In genomic region chr2:145015561-145015960, GRCh38 we compare ENCODE assay signal across 32 cellular contexts.
DNase-seq lines count a peak whose midpoint lies in the region; ATAC-seq, FAIRE-seq and TF ChIP-seq lines count a peak whose summit lies in the region.
"Had no signal": no experiment of that assay in that cellular context is flagged by ENCODE, and none has a peak within 500 bp of the region (broad histone marks: within the 10 kb centered on the region; RNA-seq: fewer than 3 reads in every experiment).

No MANE protein-coding gene starts in this region.

- H4K20me1 ChIP-seq in neural progenitor cell (ENCODE audit: low read depth), result no peaks in the 10 kb centered on the region

- no peaks in the 10 kb centered on the region for H3K9me3 Mint-ChIP-seq in endodermal cell
- no peaks in the 10 kb centered on the region for H3K9me3 Mint-ChIP-seq in neural progenitor cell
- H3K9me3 Mint-ChIP-seq: GM23338 had no signal

- H3K79me2 ChIP-seq in neural progenitor cell (ENCODE audit: low read depth), result no peaks in the 10 kb centered on the region

- no peak overlapping the region for H3K9ac ChIP-seq in endodermal cell (ENCODE audit: extremely low read depth, low read length, poor library complexity, severe bottlenecking)
- H3K9ac ChIP-seq in neural progenitor cell, result no peak overlapping the region

- no peaks in the 10 kb centered on the region for H3K27me3 Mint-ChIP-seq in endodermal cell (ENCODE audit: insufficient read depth)
- no peaks in the 10 kb centered on the region for H3K27me3 Mint-ChIP-seq in neural progenitor cell (ENCODE audit: insufficient read depth, low read depth)

- H3K9me3 ChIP-seq in A549, result no peaks in the 10 kb centered on the region
- H3K9me3 ChIP-seq in endodermal cell (ENCODE audit: control insufficient read depth, low read length), result no peaks in the 10 kb centered on the region
- no peaks in the 10 kb centered on the region for H3K9me3 ChIP-seq in neural progenitor cell (ENCODE audit: low read depth)
- H3K9me3 ChIP-seq in gastrocnemius medialis, result no peaks in the 10 kb centered on the region
- H3K9me3 ChIP-seq: BE2C, HAP-1 had no signal

- TF ChIP-seq CTCF in A549 (IDR thresholded peaks at IDR 0.05), result no peak
- TF ChIP-seq CTCF in endodermal cell (conservative IDR thresholded peaks at IDR 0.05), result no peak
- TF ChIP-seq CTCF in neural progenitor cell (IDR thresholded peaks at IDR 0.05), result no peak
- no peak for TF ChIP-seq CTCF in gastrocnemius medialis (IDR thresholded peaks at IDR 0.05 in 4 of 5, conservative IDR thresholded peaks at IDR 0.05 in 1 of 5)

- TF ChIP-seq POLR2A in A549 (IDR thresholded peaks at IDR 0.05; ENCODE audit: low read length) (no peak), gastrocnemius medialis (IDR thresholded peaks at IDR 0.05) (no peak)

- no peak overlapping the region for H2AFZ ChIP-seq in neural progenitor cell (replicated peaks)
- H2AFZ ChIP-seq: GM23338 had no signal

- H3K36me3 ChIP-seq in endodermal cell (ENCODE audit: control insufficient read depth, insufficient read depth, low read length), result no peaks in the 10 kb centered on the region
- H3K36me3 ChIP-seq in neural progenitor cell, result no peaks in the 10 kb centered on the region
- no peaks in the 10 kb centered on the region for H3K36me3 ChIP-seq in gastrocnemius medialis
- H3K36me3 ChIP-seq: BE2C, HAP-1 had no signal

- H3K27ac ChIP-seq in A549 (peak overlapping the region; percentile 17 to 23; a peak in 2 of 6 replicates), endodermal cell (ENCODE audit: low read depth, low read length) (peak overlapping the region; percentile 66), neural progenitor cell (no peak overlapping the region), gastrocnemius medialis (no peak overlapping the region)
- H3K27ac ChIP-seq: 22Rv1, RWPE1, SK-N-MC had no signal

- no peak for TF ChIP-seq RAD21 in A549 (conservative IDR thresholded peaks at IDR 0.05 in 1 of 2, IDR thresholded peaks at IDR 0.05 in 1 of 2)

- H3K4me3 ChIP-seq in A549, result no peak overlapping the region
- no peak overlapping the region for H3K4me3 ChIP-seq in endodermal cell (ENCODE audit: low read length)
- no peak overlapping the region for H3K4me3 ChIP-seq in neural progenitor cell
- no peak overlapping the region for H3K4me3 ChIP-seq in gastrocnemius medialis
- H3K4me3 ChIP-seq: GM23338, HAP-1, SK-N-MC had no signal

- H3K4me1 Mint-ChIP-seq in endodermal cell (peaks cover 16% of the 10 kb centered on the region), neural progenitor cell (peaks cover 27% of the 10 kb centered on the region)
- H3K4me1 Mint-ChIP-seq: CD14-positive monocyte had no signal

- TF ChIP-seq EP300 in A549 (IDR thresholded peaks at IDR 0.05), result no peak

- CTCF ChIA-PET in A549 (lab: Yijun Ruan, JAX), result no interaction called here

- intact Hi-C loops in gastrocnemius medialis (cut with DNase I; ENCODE audit: low total_unique reads), result no loop called here

- H3K4me1 ChIP-seq in A549 (peaks cover 71% of the 10 kb centered on the region), endodermal cell (ENCODE audit: control insufficient read depth, insufficient read depth, low read length) (no peaks in the 10 kb centered on the region), neural progenitor cell (peaks cover 26% of the 10 kb centered on the region), gastrocnemius medialis (no peaks in the 10 kb centered on the region)
- H3K4me1 ChIP-seq: BE2C had no signal

- no peak for FAIRE-seq in A549 (lab: Jason Lieb, UNC)
- FAIRE-seq: GM12891, HTR-8/SVneo had no signal

- in situ Hi-C loops in gastrocnemius medialis (cut with MboI; ENCODE audit: low sequenced_read_pairs in 4 of 4), result no loop called here

- WGBS in A549 (ENCODE audit: missing lambda C conversion rate), result 91% methylated on average over 2 of the region's 2 CpGs
- WGBS in endodermal cell (ENCODE audit: insufficient coverage in 1 of 2, insufficient read length in 1 of 2), 2 experiments, result 98% methylated on average over 2 of the region's 2 CpGs; no CpG with 5 or more reads in 1 of the 2 experiments

- POLR2A ChIA-PET in A549 (lab: Yijun Ruan, JAX), result no interaction called here

- no peak overlapping the region for H3K4me3 Mint-ChIP-seq in endodermal cell
- no peak overlapping the region for H3K4me3 Mint-ChIP-seq in neural progenitor cell
- H3K4me3 Mint-ChIP-seq: CD14-positive monocyte, GM23338, HFFc6 had no signal

- no peak overlapping the region for H3K27ac Mint-ChIP-seq in endodermal cell
- peak overlapping the region; percentile 40 for H3K27ac Mint-ChIP-seq in neural progenitor cell
- H3K27ac Mint-ChIP-seq: CD14-positive monocyte, GM23338, HFFc6 had no signal

- no peaks in the 10 kb centered on the region for H3K27me3 ChIP-seq in endodermal cell (ENCODE audit: control insufficient read depth, insufficient read depth, low read length, poor library complexity, severe bottlenecking)
- no peaks in the 10 kb centered on the region for H3K27me3 ChIP-seq in neural progenitor cell
- H3K27me3 ChIP-seq in gastrocnemius medialis, result no peaks in the 10 kb centered on the region
- H3K27me3 ChIP-seq: BE2C had no signal

- no peaks in the 10 kb centered on the region for H3F3A ChIP-seq in neural progenitor cell (ENCODE audit: low read depth)

- ATAC-seq in A549, result no peak
- no peak for ATAC-seq in gastrocnemius medialis
- no peak for ATAC-seq in HG02678 (IDR thresholded peaks at IDR 0.05; ENCODE audit: unreplicated experiment)
- ATAC-seq: GM23338, Panc1 had no signal

- DNase-seq in A549 (ENCODE audit: low read depth in 1 of 2, low spot score in 1 of 2), result no peak
- DNase-seq in astrocyte of the hippocampus (ENCODE audit: low read depth, low spot score), result peak; percentile 50
- DNase-seq in endodermal cell, result no peak
- peak; percentile 37 for DNase-seq in neural progenitor cell (ENCODE audit: low spot score)
- DNase-seq in gastrocnemius medialis, result no peak
- DNase-seq in SHP77 (lab: John Stamatoyannopoulos, UW), result no peak
- no peak for DNase-seq in CD1c-positive myeloid dendritic cell (ENCODE audit: extremely low spot score)
- DNase-seq: ACHN, BE2C, Calu3, DMS79 treated with DMSO at 0.1 percent for 48 hours, GF-D8, HFFc6, KG1, MM.1S, NCI-H1048, NCI-H1417, NCI-H1694, NCI-H2029 treated with DMSO at 0.1 percent for 48 hours, NCI-H2227 treated with DMSO at 0.1 percent for 48 hours, NCI-H526 treated with DMSO at 0.1 percent for 48 hours, SHP77 treated with DMSO at 0.1 percent for 48 hours had no signal

- H3K4me2 ChIP-seq in A549, result no peak overlapping the region
- peak overlapping the region; percentile 34 for H3K4me2 ChIP-seq in neural progenitor cell
- H3K4me2 ChIP-seq: GM23338 had no signal

- H3K36me3 Mint-ChIP-seq in endodermal cell (ENCODE audit: low read depth) (no peaks in the 10 kb centered on the region), neural progenitor cell (no peaks in the 10 kb centered on the region)
- H3K36me3 Mint-ChIP-seq: CD14-positive monocyte had no signal

TF ChIP-seq in A549, 52 proteins besides CTCF, POLR2A, EP300 and RAD21:
- TF ChIP-seq MAFK (IDR thresholded peaks at IDR 0.05; ENCODE audit: partially characterized antibody), result peak; percentile 27
- no peak for TF ChIP-seq JUNB (IDR thresholded peaks at IDR 0.05)
- TF ChIP-seq RCOR1 (IDR thresholded peaks at IDR 0.05; ENCODE audit: low read depth, low read length), result no peak

Comparison
In these comparisons a context has a peak if more than half of its experiments do, and no peak if none do; other contexts are left out.
1. DNase-seq: peak in astrocyte of the hippocampus (single experiment) and neural progenitor cell (single experiment); none in A549 (0 of 2), endodermal cell (single experiment), gastrocnemius medialis (0 of 2), SHP77 (0 of 2) and CD1c-positive myeloid dendritic cell (single experiment).
2. H3K27ac ChIP-seq: peak in A549 (2 of 2) and endodermal cell (single experiment); none in neural progenitor cell (single experiment) and gastrocnemius medialis (0 of 4).